In genomic region chr4:82043809-82044137, GRCh38 we compare ENCODE assay signal across 9 cellular contexts.
DNase-seq lines count a peak whose midpoint lies in the region; ATAC-seq, FAIRE-seq and TF ChIP-seq lines count a peak whose summit lies in the region.
"Had no signal": no experiment of that assay in that cellular context is flagged by ENCODE, and none has a peak within 500 bp of the region (broad histone marks: within the 10 kb centered on the region; RNA-seq: fewer than 3 reads in every experiment).

No MANE protein-coding gene starts in this region.

- no TSS peak for BruUV-seq in endothelial cell of umbilical vein (replicated peaks; lab: Mats Ljungman, UMichigan)

- FAIRE-seq in endothelial cell of umbilical vein (lab: Jason Lieb, UNC): no peak
- FAIRE-seq in D721Med (lab: Jason Lieb, UNC): no peak
- FAIRE-seq: HTR-8/SVneo had no signal

- no peaks in the 10 kb centered on the region for H3K9me2 ChIP-seq in GM23248 (ENCODE audit: insufficient read depth)

- dilution Hi-C loops in endothelial cell of umbilical vein (cut with MboI; ENCODE audit: extremely low pct_ligation_motif_present, low sequenced_read_pairs): no loop called here

- TF ChIP-seq POLR2A in endothelial cell of umbilical vein (IDR thresholded peaks at IDR 0.05; ENCODE audit: low read depth, low read length): no peak

- H3K4me3 ChIP-seq in cardiac muscle cell (peak overlapping the region; percentile 49), endothelial cell of umbilical vein (replicated peaks in 1 of 3; ENCODE audit: insufficient read depth in 1 of 3, low read depth in 1 of 3, low read length in 3 of 3) (no peak overlapping the region), neuron (ENCODE audit: low read length) (peak overlapping the region; percentile 30), aorta (ENCODE audit: low read length in 2 of 2) (peak overlapping the region; percentile 40 to 57), GM23248 (no peak overlapping the region)

- H2AFZ ChIP-seq in endothelial cell of umbilical vein (ENCODE audit: low read depth, low read length): no peak overlapping the region
- H2AFZ ChIP-seq in neuron (ENCODE audit: low read depth, low read length): no peak overlapping the region
- H2AFZ ChIP-seq in GM23248: no peak overlapping the region

- POLR2A ChIA-PET in endothelial cell of umbilical vein (lab: Charles Lee): no interaction called here

- no peak overlapping the region for H3K27ac ChIP-seq in cardiac muscle cell
- no peak overlapping the region for H3K27ac ChIP-seq in endothelial cell of umbilical vein (ENCODE audit: insufficient read depth, low read depth, low read length)
- H3K27ac ChIP-seq in aorta (ENCODE audit: low read depth in 1 of 2, low read length in 2 of 2): no peak overlapping the region
- H3K27ac ChIP-seq in GM23248: no peak overlapping the region

- no peaks in the 10 kb centered on the region for H3K79me2 ChIP-seq in endothelial cell of umbilical vein (ENCODE audit: control insufficient read depth, insufficient read depth, low read length)
- H3K79me2 ChIP-seq in GM23248 (ENCODE audit: insufficient read depth): no peaks in the 10 kb centered on the region

- H3F3A ChIP-seq in GM23248 (ENCODE audit: insufficient read depth): no peaks in the 10 kb centered on the region

- no peaks in the 10 kb centered on the region for H3K9me1 ChIP-seq in endothelial cell of umbilical vein (replicated peaks; ENCODE audit: control insufficient read depth, extremely low read depth, insufficient read depth, low read length)

- H3K4me1 ChIP-seq in cardiac muscle cell (ENCODE audit: low read depth) (peaks cover 5% of the 10 kb centered on the region), endothelial cell of umbilical vein (ENCODE audit: control insufficient read depth, extremely low read depth, insufficient read depth, low read length) (no peaks in the 10 kb centered on the region), neuron (ENCODE audit: insufficient read depth, low read length) (peaks cover 10% of the 10 kb centered on the region), aorta (ENCODE audit: control insufficient read depth in 1 of 2, insufficient read depth in 2 of 2, low read length in 2 of 2) (no peaks in the 10 kb centered on the region), GM23248 (ENCODE audit: insufficient read depth) (no peaks in the 10 kb centered on the region)

- H3K9me3 ChIP-seq in cardiac muscle cell (ENCODE audit: low read depth) (no peaks in the 10 kb centered on the region), endothelial cell of umbilical vein (replicated peaks; ENCODE audit: control insufficient read depth, insufficient read depth, low read length) (no peaks in the 10 kb centered on the region), neuron (ENCODE audit: low read length) (no peaks in the 10 kb centered on the region), aorta (ENCODE audit: control insufficient read depth, low read length) (no peaks in the 10 kb centered on the region), GM23248 (ENCODE audit: low read depth) (no peaks in the 10 kb centered on the region)

- no peaks in the 10 kb centered on the region for H4K20me1 ChIP-seq in endothelial cell of umbilical vein (replicated peaks; ENCODE audit: control insufficient read depth, extremely low read depth, insufficient read depth, low read length)
- no peaks in the 10 kb centered on the region for H4K20me1 ChIP-seq in GM23248 (ENCODE audit: insufficient read depth)

- 1 to 2% methylated on average over 17 to 18 of the region's 18 CpGs for WGBS in aorta, 2 donors
- WGBS in GM23248 (ENCODE audit: low coverage in 1 of 2, low lambda C conversion rate in 2 of 2, missing lambda C conversion rate in 2 of 2), 2 experiments: 1 to 4% methylated on average over 14 to 17 of the region's 18 CpGs

- no peaks in the 10 kb centered on the region for H3K36me3 ChIP-seq in cardiac muscle cell
- no peaks in the 10 kb centered on the region for H3K36me3 ChIP-seq in endothelial cell of umbilical vein (ENCODE audit: control insufficient read depth in 2 of 2, extremely low read depth in 1 of 2, insufficient read depth in 2 of 2, low read length in 2 of 2)
- H3K36me3 ChIP-seq in neuron (ENCODE audit: insufficient read depth, low read length): no peaks in the 10 kb centered on the region
- H3K36me3 ChIP-seq in aorta (ENCODE audit: control insufficient read depth in 1 of 2, insufficient read depth in 2 of 2, low read length in 1 of 2): no peaks in the 10 kb centered on the region
- H3K36me3 ChIP-seq in GM23248 (ENCODE audit: low read depth): no peaks in the 10 kb centered on the region

- TF ChIP-seq CTCF in cardiac muscle cell (IDR thresholded peaks at IDR 0.05; ENCODE audit: low read depth, low read length) (no peak), endothelial cell of umbilical vein (IDR thresholded peaks at IDR 0.05; ENCODE audit: extremely low read depth in 1 of 2, insufficient read depth in 1 of 2, low read depth in 1 of 2, low read length in 2 of 2) (no peak), D721Med (IDR thresholded peaks at IDR 0.05; ENCODE audit: insufficient read depth, missing control alignments) (no peak)

- in situ Hi-C loops in GM23248 (cut with MboI): no loop called here

- CTCF ChIA-PET in endothelial cell of umbilical vein (lab: Charles Lee): no interaction called here

- H3K9ac ChIP-seq in endothelial cell of umbilical vein (replicated peaks; ENCODE audit: extremely low read depth, insufficient read depth, low read length): no peak overlapping the region
- H3K9ac ChIP-seq in GM23248: no peak overlapping the region

- H3K27me3 ChIP-seq in cardiac muscle cell (peaks cover 32% of the 10 kb centered on the region), endothelial cell of umbilical vein (ENCODE audit: control insufficient read depth in 2 of 2, insufficient read depth in 2 of 2, low read length in 2 of 2) (peaks cover 18 to 23% of the 10 kb centered on the region in 2 experiments), neuron (ENCODE audit: insufficient read depth, low read length) (peaks cover 38% of the 10 kb centered on the region), aorta (ENCODE audit: control insufficient read depth in 1 of 2, insufficient read depth in 2 of 2, low read length in 1 of 2) (peaks cover 0 to 1% of the 10 kb centered on the region in 2 donors), GM23248 (replicated peaks; ENCODE audit: insufficient read depth) (peaks cover 15% of the 10 kb centered on the region)

- ATAC-seq in Right ventricle myocardium superior (ENCODE audit: poor library complexity): no peak
- ATAC-seq in aorta (ENCODE audit: low FRiP score): no peak
- ATAC-seq in GM21619 (IDR thresholded peaks at IDR 0.05; ENCODE audit: unreplicated experiment): no peak

- intact Hi-C loops in Right ventricle myocardium superior (cut with DNase I): no loop called here
- intact Hi-C loops in endothelial cell of umbilical vein (cut with micrococcal nuclease): no loop called here
- intact Hi-C loops in aorta (cut with DNase I): no loop called here

- H3K4me2 ChIP-seq in endothelial cell of umbilical vein (ENCODE audit: insufficient read depth, low read length) (no peak overlapping the region), GM23248 (ENCODE audit: unreplicated experiment) (no peak overlapping the region)

- no peak for DNase-seq in cardiac muscle cell (ENCODE audit: low read depth in 1 of 2, low spot score in 1 of 2)
- DNase-seq in Right ventricle myocardium superior: no peak
- DNase-seq in endothelial cell of umbilical vein (ENCODE audit: low read depth, low spot score): no peak
- DNase-seq in aorta: peak in 1 of 2 donors; percentile 74
- DNase-seq in GM23248: no peak
- no peak for DNase-seq in D721Med (ENCODE audit: insufficient read length, low spot score)

TF ChIP-seq in endothelial cell of umbilical vein, 7 proteins besides CTCF, POLR2A, EP300 and RAD21:
- TF ChIP-seq EZH2 (IDR thresholded peaks at IDR 0.05; ENCODE audit: borderline replicate concordance, low read depth, low read length, severe bottlenecking) (peak; percentile 54), POLR2AphosphoS5 (IDR thresholded peaks at IDR 0.05; ENCODE audit: insufficient read depth, low read depth, low read length) (no peak)

Comparison
In these comparisons a context has a peak if more than half of its experiments do, and no peak if none do; other contexts are left out.
1. H3K4me3 ChIP-seq: peak in cardiac muscle cell (single experiment), neuron (single experiment) and aorta (2 of 2); none in endothelial cell of umbilical vein (0 of 3) and GM23248 (single experiment).